ENCODE assay signal across 8 cellular contexts in genomic region chr11:73325036-73325981, GRCh38. TPM values are rescaled to one million over a fixed set of nuclear protein-coding genes. Genes with fewer than 3 reads are reported as not detected.
DNase-seq lines count a peak whose midpoint lies in the region; ATAC-seq and TF ChIP-seq lines count a peak whose summit lies in the region.

No MANE protein-coding gene starts in this region.

- intact Hi-C loops in prostate gland (cut with DNase I) = no loop called here

- H3K27ac Mint-ChIP-seq in activated CD4-positive, alpha-beta memory T cell treated with anti-CD3 and anti-CD28 coated beads, Interleukin-2, amount 10 ng/mL, durations not matched to agents 7 days and 5 days = no peak overlapping the region

- POLR2A ChIA-PET in activated CD4-positive, alpha-beta memory T cell treated with anti-CD3 and anti-CD28 coated beads, Interleukin-2, amount 10 ng/mL, durations not matched to agents 7 days and 5 days (lab: Charles Lee) = no interaction called here

- no peak overlapping the region for H3K4me3 Mint-ChIP-seq in activated CD4-positive, alpha-beta memory T cell treated with anti-CD3 and anti-CD28 coated beads, Interleukin-2, amount 10 ng/mL, durations not matched to agents 7 days and 5 days

- no peaks in the 10 kb centered on the region for H3K4me1 Mint-ChIP-seq in activated CD4-positive, alpha-beta memory T cell treated with anti-CD3 and anti-CD28 coated beads, Interleukin-2, amount 10 ng/mL, durations not matched to agents 7 days and 5 days

- TF ChIP-seq CTCF in choroid plexus epithelial cell (conservative IDR thresholded peaks at IDR 0.05; ENCODE audit: low read depth, low read length) (no peak), prostate gland (IDR thresholded peaks at IDR 0.05) (no peak)

- peaks cover 15% of the 10 kb centered on the region for H3K4me1 ChIP-seq in prostate gland (replicated peaks)

- no peaks in the 10 kb centered on the region for H3K27me3 ChIP-seq in prostate gland (replicated peaks; ENCODE audit: insufficient read depth)

- peak; percentile 68 for ATAC-seq in GM19023 (IDR thresholded peaks at IDR 0.05; ENCODE audit: unreplicated experiment)
- ATAC-seq in HG02981 (IDR thresholded peaks at IDR 0.05; ENCODE audit: unreplicated experiment) = peak; percentile 58

- H3K36me3 ChIP-seq in prostate gland = no peaks in the 10 kb centered on the region

- TF ChIP-seq POLR2A in prostate gland (IDR thresholded peaks at IDR 0.05) = no peak

- no peaks in the 10 kb centered on the region for H3K9me3 ChIP-seq in prostate gland

- no peaks in the 10 kb centered on the region for H3K9me3 Mint-ChIP-seq in activated CD4-positive, alpha-beta memory T cell treated with anti-CD3 and anti-CD28 coated beads, Interleukin-2, amount 10 ng/mL, durations not matched to agents 7 days and 5 days

- no peaks in the 10 kb centered on the region for H3K36me3 Mint-ChIP-seq in activated CD4-positive, alpha-beta memory T cell treated with anti-CD3 and anti-CD28 coated beads, Interleukin-2, amount 10 ng/mL, durations not matched to agents 7 days and 5 days (ENCODE audit: low read depth)

- peak overlapping the region; percentile 66 to 85 for H3K27ac ChIP-seq in prostate gland

- WGBS in prostate gland = 60% methylated on average over 13 of the region's 13 CpGs

- no peaks in the 10 kb centered on the region for H3K27me3 Mint-ChIP-seq in activated CD4-positive, alpha-beta memory T cell treated with anti-CD3 and anti-CD28 coated beads, Interleukin-2, amount 10 ng/mL, durations not matched to agents 7 days and 5 days

- CTCF ChIA-PET in activated CD4-positive, alpha-beta memory T cell treated with anti-CD3 and anti-CD28 coated beads, Interleukin-2, amount 10 ng/mL, durations not matched to agents 7 days and 5 days (lab: Charles Lee) = interaction anchor here (0.7 to 2.6 kb wide), 3 partner anchors 10 to 26 kb away, joined by 3 to 17 read pairs (median 5); no protein-coding TSS in a partner anchor

- DNase-seq in choroid plexus epithelial cell (ENCODE audit: low read depth) = peak; percentile 53
- DNase-seq in prostate gland (ENCODE audit: low spot score) = no peak
- no peak for DNase-seq in OCI-M1 (lab: John Stamatoyannopoulos, UW)
- no peak for DNase-seq in activated CD4-positive, alpha-beta memory T cell treated with anti-CD3 and anti-CD28 coated beads, Interleukin-2, amount 10 ng/mL, durations not matched to agents 7 days and 5 days
- DNase-seq in NCI-H345 treated with DMSO at 0.1 percent for 48 hours (lab: John Stamatoyannopoulos, UW; ENCODE audit: unreplicated experiment) = no peak
- DNase-seq in GOT3 (lab: John Stamatoyannopoulos, UW) = no peak

- H3K4me3 ChIP-seq in choroid plexus epithelial cell (ENCODE audit: low read depth, low read length) = no peak overlapping the region
- no peak overlapping the region for H3K4me3 ChIP-seq in prostate gland

RNA-seq across cellular contexts. Expression of gene ARHGEF17, which starts 17.2 kb away (rescaled TPM):
- total RNA-seq in prostate gland = 10 to 100 TPM; 34.0 to 66.9 TPM
- under 1 TPM; 0.05 TPM for total RNA-seq in activated CD4-positive, alpha-beta memory T cell treated with anti-CD3 and anti-CD28 coated beads, Interleukin-2, amount 10 ng/mL, durations not matched to agents 7 days and 5 days

RNA-seq across cellular contexts. Expression of gene RELT, which starts 50.9 kb away (rescaled TPM):
- total RNA-seq in prostate gland = 10 to 100 TPM in 1 of 2 donors, under 1 TPM in 1; 0.96 to 10.3 TPM
- total RNA-seq in activated CD4-positive, alpha-beta memory T cell treated with anti-CD3 and anti-CD28 coated beads, Interleukin-2, amount 10 ng/mL, durations not matched to agents 7 days and 5 days = 10 to 100 TPM; 26.0 to 27.3 TPM

RNA-seq across cellular contexts. Expression of gene P2RY6, which starts 53.2 kb away (rescaled TPM):
- total RNA-seq in prostate gland = 1 to 10 TPM in 1 of 2 donors, under 1 TPM in 1; 0.64 to 3.5 TPM
- total RNA-seq in activated CD4-positive, alpha-beta memory T cell treated with anti-CD3 and anti-CD28 coated beads, Interleukin-2, amount 10 ng/mL, durations not matched to agents 7 days and 5 days = not detected

Comparison
In these comparisons a context has a peak if more than half of its experiments do, and no peak if none do; other contexts are left out.
1. RNA of gene ARHGEF17, which starts 17.2 kb away (total RNA-seq): 34.0 to 66.9 TPM in prostate gland; 0.05 TPM in activated CD4-positive, alpha-beta memory T cell treated with anti-CD3 and anti-CD28 coated beads, Interleukin-2, amount 10 ng/mL, durations not matched to agents 7 days and 5 days; every median in the first group is over 10 times any median in the second.